1 cellular context compared by ENCODE assay signal in genomic region chr15:34336333-34336732, GRCh38.
TF ChIP-seq lines count a peak whose summit lies in the region.

No MANE protein-coding gene starts in this region.

TF ChIP-seq in liver, 16 proteins besides CTCF, POLR2A, EP300 and RAD21 (continued from another document):
- TF ChIP-seq TAF1 (conservative IDR thresholded peaks at IDR 0.05) (no peak), YY1 (IDR thresholded peaks at IDR 0.05) (no peak), JUND (IDR thresholded peaks at IDR 0.05) (no peak), GABPA (IDR thresholded peaks at IDR 0.05 in 1 of 2, conservative IDR thresholded peaks at IDR 0.05 in 1 of 2) (no peak)
